ENCODE assay signal across 13 cellular contexts in genomic region chr13:47672982-47673670, GRCh38.
DNase-seq lines count a peak whose midpoint lies in the region; ATAC-seq and TF ChIP-seq lines count a peak whose summit lies in the region.
"Had no signal": no experiment of that assay in that cellular context is flagged by ENCODE, and none has a peak within 500 bp of the region (broad histone marks: within the 10 kb centered on the region; RNA-seq: fewer than 3 reads in every experiment).

No MANE protein-coding gene starts in this region.

- H3K36me3 Mint-ChIP-seq in natural killer cell treated with Interleukin-12 subunit alpha and Interleukin-12 subunit beta and Interleukin-15 and Interleukin-18, amount 100 ng/mL, for 72 hours = no peaks in the 10 kb centered on the region
- H3K36me3 Mint-ChIP-seq: activated naive CD8-positive, alpha-beta T cell treated with anti-CD3 and anti-CD28 coated beads, Interleukin-2, amount 10 ng/mL, durations not matched to agents 7 days and 5 days had no signal

- TF ChIP-seq CTCF in osteoblast (IDR thresholded peaks at IDR 0.05; ENCODE audit: extremely low read depth, low read depth, low read length) = no peak

- DNase-seq in AML-193 (lab: John Stamatoyannopoulos, UW) (peak; percentile 80 to 81), OCI-M1 (lab: John Stamatoyannopoulos, UW) (peak; percentile 57), fibroblast of peridontal ligament (ENCODE audit: extremely low read depth) (peak; percentile 99), osteoblast (ENCODE audit: insufficient read length, low spot score, missing footprints) (no peak), amygdala (lab: John Stamatoyannopoulos, UW) (no peak), left colon (no peak)
- no peak for DNase-seq in activated CD4-positive, alpha-beta T cell treated with anti-CD3 and anti-CD28 coated beads for 4 hours
- DNase-seq in natural killer cell treated with Interleukin-12 subunit alpha and Interleukin-12 subunit beta and Interleukin-15 and Interleukin-18, amount 100 ng/mL, for 72 hours (ENCODE audit: low spot score) = no peak
- DNase-seq: activated CD8-positive, alpha-beta T cell treated with anti-CD3 and anti-CD28 coated beads for 36 hours; activated naive CD8-positive, alpha-beta T cell treated with anti-CD3 and anti-CD28 coated beads, Interleukin-2, amount 10 ng/mL, durations not matched to agents 7 days and 5 days; erythroblast; mesendoderm; stimulated activated CD4-positive, alpha-beta T cell treated with anti-CD3 and anti-CD28 coated beads, Interleukin-12 subunit alpha, Interleukin-12 subunit beta, amount 100 ng/mL, for 4 hours had no signal

- H3K9me3 Mint-ChIP-seq in natural killer cell treated with Interleukin-12 subunit alpha and Interleukin-12 subunit beta and Interleukin-15 and Interleukin-18, amount 100 ng/mL, for 72 hours = peaks cover 4% of the 10 kb centered on the region
- H3K9me3 Mint-ChIP-seq: activated CD8-positive, alpha-beta T cell treated with anti-CD3 and anti-CD28 coated beads for 36 hours; activated naive CD8-positive, alpha-beta T cell treated with anti-CD3 and anti-CD28 coated beads, Interleukin-2, amount 10 ng/mL, durations not matched to agents 7 days and 5 days had no signal

- H3K4me1 Mint-ChIP-seq in natural killer cell treated with Interleukin-12 subunit alpha and Interleukin-12 subunit beta and Interleukin-15 and Interleukin-18, amount 100 ng/mL, for 72 hours (ENCODE audit: low read depth in 2 of 2) = no peaks in the 10 kb centered on the region
- H3K4me1 Mint-ChIP-seq: activated naive CD8-positive, alpha-beta T cell treated with anti-CD3 and anti-CD28 coated beads, Interleukin-2, amount 10 ng/mL, durations not matched to agents 7 days and 5 days had no signal

- intact Hi-C loops in left colon (cut with DNase I, micrococcal nuclease) = no loop called here

- H3K36me3 ChIP-seq in osteoblast (ENCODE audit: insufficient read depth, low read length) = no peaks in the 10 kb centered on the region

- H3K4me3 ChIP-seq in osteoblast (ENCODE audit: insufficient read depth, low read length) = no peak overlapping the region

- peaks cover 6% of the 10 kb centered on the region for H3K4me1 ChIP-seq in osteoblast (ENCODE audit: insufficient read depth, low read length)

- H3K4me2 ChIP-seq in osteoblast (ENCODE audit: insufficient read depth, low read length) = no peak overlapping the region

- no peaks in the 10 kb centered on the region for H3K9me3 ChIP-seq in osteoblast (ENCODE audit: low read depth, low read length)

- H3K27ac Mint-ChIP-seq in natural killer cell treated with Interleukin-12 subunit alpha and Interleukin-12 subunit beta and Interleukin-15 and Interleukin-18, amount 100 ng/mL, for 72 hours = no peak overlapping the region
- H3K27ac Mint-ChIP-seq: activated CD8-positive, alpha-beta T cell treated with anti-CD3 and anti-CD28 coated beads for 36 hours; activated naive CD8-positive, alpha-beta T cell treated with anti-CD3 and anti-CD28 coated beads, Interleukin-2, amount 10 ng/mL, durations not matched to agents 7 days and 5 days had no signal

- ATAC-seq in natural killer cell treated with Interleukin-12 subunit alpha and Interleukin-12 subunit beta and Interleukin-15 and Interleukin-18, amount 100 ng/mL, for 72 hours = no peak
- ATAC-seq in left colon = no peak
- ATAC-seq: activated CD8-positive, alpha-beta T cell treated with anti-CD3 and anti-CD28 coated beads for 36 hours had no signal

- no peaks in the 10 kb centered on the region for H3K79me2 ChIP-seq in osteoblast (ENCODE audit: insufficient read depth, low read length)

- H4K20me1 ChIP-seq in osteoblast (ENCODE audit: insufficient read depth, low read length) = no peaks in the 10 kb centered on the region

- no peaks in the 10 kb centered on the region for H3K27me3 ChIP-seq in osteoblast (ENCODE audit: insufficient read depth, low read length)

- H3K4me3 Mint-ChIP-seq in natural killer cell treated with Interleukin-12 subunit alpha and Interleukin-12 subunit beta and Interleukin-15 and Interleukin-18, amount 100 ng/mL, for 72 hours = no peak overlapping the region
- H3K4me3 Mint-ChIP-seq: activated CD8-positive, alpha-beta T cell treated with anti-CD3 and anti-CD28 coated beads for 36 hours; activated naive CD8-positive, alpha-beta T cell treated with anti-CD3 and anti-CD28 coated beads, Interleukin-2, amount 10 ng/mL, durations not matched to agents 7 days and 5 days had no signal

- peaks cover 0 to 2% of the 10 kb centered on the region in 2 donors for H3K27me3 Mint-ChIP-seq in natural killer cell treated with Interleukin-12 subunit alpha and Interleukin-12 subunit beta and Interleukin-15 and Interleukin-18, amount 100 ng/mL, for 72 hours
- H3K27me3 Mint-ChIP-seq: activated CD8-positive, alpha-beta T cell treated with anti-CD3 and anti-CD28 coated beads for 36 hours; activated naive CD8-positive, alpha-beta T cell treated with anti-CD3 and anti-CD28 coated beads, Interleukin-2, amount 10 ng/mL, durations not matched to agents 7 days and 5 days had no signal

- H2AFZ ChIP-seq in osteoblast (ENCODE audit: low read length) = no peak overlapping the region

- peak overlapping the region; percentile 69 for H3K27ac ChIP-seq in osteoblast (ENCODE audit: low read depth, low read length)

Comparison
In these comparisons a context has a peak if more than half of its experiments do, and no peak if none do; other contexts are left out.
1. DNase-seq: peak in AML-193 (2 of 2), OCI-M1 (single experiment) and fibroblast of peridontal ligament (single experiment); none in osteoblast (single experiment), activated CD4-positive, alpha-beta T cell treated with anti-CD3 and anti-CD28 coated beads for 4 hours (0 of 2), amygdala (0 of 56), natural killer cell treated with Interleukin-12 subunit alpha and Interleukin-12 subunit beta and Interleukin-15 and Interleukin-18, amount 100 ng/mL, for 72 hours (single experiment) and left colon (0 of 2).